24 cellular contexts compared by ENCODE assay signal in genomic region chr1:21601278-21602048, GRCh38.
"Had no signal": no experiment of that assay in that cellular context is flagged by ENCODE, and none has a peak within 500 bp of the region (broad histone marks: within the 10 kb centered on the region; RNA-seq: fewer than 3 reads in every experiment).

No MANE protein-coding gene starts in this region.

- H3K4me1 ChIP-seq: stomach, suprapubic skin, testis, tibial artery, tibial nerve, transverse colon, upper lobe of right lung, uterus, vagina had no signal

- H3K27me3 ChIP-seq: testis, thyroid gland, tibial nerve, transverse colon, upper lobe of left lung, upper lobe of right lung, uterus, vagina had no signal

- H3K36me3 ChIP-seq: suprapubic skin, thoracic aorta, transverse colon, upper lobe of right lung, uterus, vagina had no signal

- H3K27ac ChIP-seq: stomach, suprapubic skin, testis, thoracic aorta, thyroid gland, tibial artery, tibial nerve, transverse colon, upper lobe of left lung, upper lobe of right lung, uterus, vagina had no signal

- H3K4me3 ChIP-seq: stomach, suprapubic skin, testis, thoracic aorta, thyroid gland, tibial artery, tibial nerve, transverse colon, upper lobe of left lung, upper lobe of right lung, uterus, vagina had no signal

- H3K9me3 ChIP-seq: stomach, suprapubic skin, testis, thoracic aorta, thyroid gland, tibial artery, tibial nerve, transverse colon, upper lobe of left lung, upper lobe of right lung, uterus, vagina had no signal

- DNase-seq: stimulated activated CD4-positive, alpha-beta T cell treated with anti-CD3 and anti-CD28 coated beads, Interleukin-2, amount 100 ng/mL, for 48 hours; stimulated activated CD4-positive, alpha-beta T cell treated with anti-CD3 and anti-CD28 coated beads, Interleukin-4, amount 100 ng/mL, for 1 hour; stimulated activated CD4-positive, alpha-beta T cell treated with anti-CD3 and anti-CD28 coated beads, Interleukin-4, amount 100 ng/mL, for 24 hours; stimulated activated CD4-positive, alpha-beta T cell treated with anti-CD3 and anti-CD28 coated beads, Interleukin-4, amount 100 ng/mL, for 4 hours; stimulated activated CD8-positive, alpha-beta memory T cell treated with anti-CD3 and anti-CD28 coated beads, Interleukin-4, amount 100 ng/mL, for 48 hours; stimulated activated naive B cell treated with anti-CD40 and anti-IgM and Interleukin-4, amounts not matched to agents 10 μg/mL and 1 μg/mL and 100 μg/mL, for 72 hours; stimulated activated naive CD4-positive, alpha-beta T cell; stimulated activated naive CD4-positive, alpha-beta T cell treated with Interleukin-2 at 50 U/mL for 16 hours; stimulated activated naive CD8-positive, alpha-beta T cell treated with anti-CD3 and anti-CD28 coated beads, Interleukin-15, amount 100 ng/mL, for 72 hours; stimulated activated naive CD8-positive, alpha-beta T cell treated with anti-CD3 and anti-CD28 coated beads, Interleukin-15, Interleukin-2, amounts not matched to agents 100 U/mL and 50 U/mL, for 24 hours; stomach; substantia nigra; testis; thyroid gland; tibial artery; transverse colon; trophoblast cell; upper lobe of right lung; uterus had no signal
